12 cellular contexts compared by ENCODE assay signal in the genomic region with DNA sequence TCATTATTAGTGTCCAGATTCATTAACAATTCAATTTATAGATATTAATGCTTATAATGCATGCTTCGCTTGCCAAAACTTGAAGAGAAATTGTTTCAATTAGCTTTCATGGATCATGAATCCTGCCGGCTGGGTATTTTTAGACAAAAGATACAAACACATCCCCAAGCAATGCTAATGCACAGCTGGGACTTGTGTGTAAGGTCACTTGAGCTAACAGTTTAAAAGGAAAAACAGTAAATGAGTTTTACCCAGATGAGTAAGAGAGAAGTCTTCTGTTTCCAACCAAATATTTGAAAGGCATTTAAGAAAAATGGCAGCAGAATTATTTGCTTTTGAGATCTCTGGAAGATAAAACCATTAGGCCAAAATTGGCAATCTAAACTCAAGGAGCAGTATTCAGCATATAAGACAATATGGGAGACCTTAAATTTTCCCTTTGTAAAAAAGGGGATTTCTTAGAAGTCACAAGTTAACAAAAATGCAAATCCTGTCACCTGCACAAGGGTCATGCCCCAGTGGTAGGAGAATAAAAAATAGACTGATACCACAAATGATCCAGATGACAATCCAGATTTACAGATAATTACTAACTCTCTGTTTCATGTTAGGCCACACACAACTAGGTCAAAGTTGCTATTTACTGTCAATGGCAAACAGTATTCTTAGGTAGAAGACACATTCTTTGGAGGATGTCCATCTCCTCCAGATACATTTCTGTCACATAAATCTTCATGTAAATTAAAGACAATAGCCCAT.
DNase-seq lines count a peak whose midpoint lies in the region; ATAC-seq and TF ChIP-seq lines count a peak whose summit lies in the region.
"Had no signal": no experiment of that assay in that cellular context is flagged by ENCODE, and none has a peak within 500 bp of the region (broad histone marks: within the 10 kb centered on the region; RNA-seq: fewer than 3 reads in every experiment).

No MANE protein-coding gene starts in this region.

- intact Hi-C loops in thyroid gland (cut with DNase I) (no loop called here), colonic mucosa (cut with DNase I) (no loop called here)

- no peaks in the 10 kb centered on the region for H3K36me3 Mint-ChIP-seq in stimulated activated memory B cell treated with anti-CD40 and anti-IgM and Interleukin-4, amounts not matched to agents 10 μg/mL and 1 μg/mL and 100 μg/mL, for 72 hours
- no peaks in the 10 kb centered on the region for H3K36me3 Mint-ChIP-seq in activated CD8-positive, alpha-beta memory T cell treated with anti-CD3 and anti-CD28 coated beads, Interleukin-2, amount 10 ng/mL, durations not matched to agents 7 days and 5 days

- no peaks in the 10 kb centered on the region for H3K36me3 ChIP-seq in thyroid gland
- H3K36me3 ChIP-seq in colonic mucosa = no peaks in the 10 kb centered on the region

- H3K9me3 Mint-ChIP-seq in stimulated activated memory B cell treated with anti-CD40 and anti-IgM and Interleukin-4, amounts not matched to agents 10 μg/mL and 1 μg/mL and 100 μg/mL, for 72 hours = no peaks in the 10 kb centered on the region
- H3K9me3 Mint-ChIP-seq in activated CD8-positive, alpha-beta memory T cell treated with anti-CD3 and anti-CD28 coated beads, Interleukin-2, amount 10 ng/mL, durations not matched to agents 7 days and 5 days (ENCODE audit: low read depth) = no peaks in the 10 kb centered on the region

- ATAC-seq in HG02588 (IDR thresholded peaks at IDR 0.05; ENCODE audit: unreplicated experiment) (peak; percentile 69), HG03460 (IDR thresholded peaks at IDR 0.05; ENCODE audit: unreplicated experiment) (peak; percentile 93)
- ATAC-seq in stimulated activated memory B cell treated with anti-CD40 and anti-IgM and Interleukin-4, amounts not matched to agents 10 μg/mL and 1 μg/mL and 100 μg/mL, for 72 hours = peak; percentile 76
- no peak for ATAC-seq in activated CD8-positive, alpha-beta memory T cell treated with anti-CD3 and anti-CD28 coated beads, Interleukin-2, amount 10 ng/mL, durations not matched to agents 7 days and 5 days

- no peaks in the 10 kb centered on the region for H3K27me3 ChIP-seq in thyroid gland
- no peaks in the 10 kb centered on the region for H3K27me3 ChIP-seq in colonic mucosa

- TF ChIP-seq POLR2A in thyroid gland (IDR thresholded peaks at IDR 0.05) = no peak

- CTCF ChIA-PET in activated CD8-positive, alpha-beta memory T cell treated with anti-CD3 and anti-CD28 coated beads, Interleukin-2, amount 10 ng/mL, durations not matched to agents 7 days and 5 days (lab: Charles Lee) = no interaction called here

- 51 to 53% methylated on average over 2 of the region's 2 CpGs for WGBS in thyroid gland, 2 donors

- peak overlapping the region; percentile 59 for H3K27ac Mint-ChIP-seq in stimulated activated memory B cell treated with anti-CD40 and anti-IgM and Interleukin-4, amounts not matched to agents 10 μg/mL and 1 μg/mL and 100 μg/mL, for 72 hours
- H3K27ac Mint-ChIP-seq in activated CD8-positive, alpha-beta memory T cell treated with anti-CD3 and anti-CD28 coated beads, Interleukin-2, amount 10 ng/mL, durations not matched to agents 7 days and 5 days = no peak overlapping the region

- no peaks in the 10 kb centered on the region for H3K9me3 ChIP-seq in thyroid gland
- no peaks in the 10 kb centered on the region for H3K9me3 ChIP-seq in colonic mucosa

- H3K4me3 Mint-ChIP-seq in stimulated activated memory B cell treated with anti-CD40 and anti-IgM and Interleukin-4, amounts not matched to agents 10 μg/mL and 1 μg/mL and 100 μg/mL, for 72 hours = no peak overlapping the region
- H3K4me3 Mint-ChIP-seq in activated CD8-positive, alpha-beta memory T cell treated with anti-CD3 and anti-CD28 coated beads, Interleukin-2, amount 10 ng/mL, durations not matched to agents 7 days and 5 days = no peak overlapping the region

- H3K9ac ChIP-seq in colonic mucosa (ENCODE audit: low read depth in 2 of 2, low read length in 2 of 2) = no peak overlapping the region

- peak; percentile 1 for DNase-seq in NCI-H1105 treated with DMSO at 0.1 percent for 48 hours (lab: John Stamatoyannopoulos, UW)
- DNase-seq in NCI-H1105 (lab: John Stamatoyannopoulos, UW) = no peak
- DNase-seq in thyroid gland = no peak
- DNase-seq in activated CD8-positive, alpha-beta memory T cell treated with anti-CD3 and anti-CD28 coated beads, Interleukin-2, amount 10 ng/mL, durations not matched to agents 7 days and 5 days = no peak
- DNase-seq in colonic mucosa = no peak
- DNase-seq: activated naive CD4-positive, alpha-beta T cell; GF-D8; islet precursor cell; NCI-H69 had no signal

- no peaks in the 10 kb centered on the region for H3K27me3 Mint-ChIP-seq in stimulated activated memory B cell treated with anti-CD40 and anti-IgM and Interleukin-4, amounts not matched to agents 10 μg/mL and 1 μg/mL and 100 μg/mL, for 72 hours
- no peaks in the 10 kb centered on the region for H3K27me3 Mint-ChIP-seq in activated CD8-positive, alpha-beta memory T cell treated with anti-CD3 and anti-CD28 coated beads, Interleukin-2, amount 10 ng/mL, durations not matched to agents 7 days and 5 days

- H3K4me1 ChIP-seq in thyroid gland (no peaks in the 10 kb centered on the region), colonic mucosa (no peaks in the 10 kb centered on the region)

- no peak for TF ChIP-seq CTCF in thyroid gland (IDR thresholded peaks at IDR 0.05)
- no peak for TF ChIP-seq CTCF in colonic mucosa (IDR thresholded peaks at IDR 0.05)

- no peak overlapping the region for H3K4me3 ChIP-seq in thyroid gland (replicated peaks in 1 of 3)
- H3K4me3 ChIP-seq in colonic mucosa = no peak overlapping the region

- peaks cover 32% of the 10 kb centered on the region for H3K4me1 Mint-ChIP-seq in stimulated activated memory B cell treated with anti-CD40 and anti-IgM and Interleukin-4, amounts not matched to agents 10 μg/mL and 1 μg/mL and 100 μg/mL, for 72 hours
- H3K4me1 Mint-ChIP-seq in activated CD8-positive, alpha-beta memory T cell treated with anti-CD3 and anti-CD28 coated beads, Interleukin-2, amount 10 ng/mL, durations not matched to agents 7 days and 5 days = no peaks in the 10 kb centered on the region

- no peak overlapping the region for H3K27ac ChIP-seq in thyroid gland
- H3K27ac ChIP-seq in colonic mucosa = no peak overlapping the region
